Comparison of ENCODE assay signal across 5 cellular contexts in genomic region chr16:5095145-5095845, GRCh38. TPM values are rescaled to one million over a fixed set of nuclear protein-coding genes. Genes with fewer than 3 reads are reported as not detected.
"Had no signal": no experiment of that assay in that cellular context is flagged by ENCODE, and none has a peak within 500 bp of the region (broad histone marks: within the 10 kb centered on the region; RNA-seq: fewer than 3 reads in every experiment).

No MANE protein-coding gene starts in this region.

RNA-seq across cellular contexts. Expression of gene C16orf89, which starts 29.5 kb away (rescaled TPM):
- total RNA-seq: astrocyte; dermis microvascular lymphatic vessel endothelial cell; foreskin keratinocyte; naive thymus-derived CD4-positive, alpha-beta T cell had no signal
- polyA plus RNA-seq: foreskin keratinocyte; immature natural killer cell; naive thymus-derived CD4-positive, alpha-beta T cell had no signal
